Comparison of ENCODE assay signal across 8 cellular contexts in genomic region chr7:98892609-98893008, GRCh38. TPM values are rescaled to one million over a fixed set of nuclear protein-coding genes. Genes with fewer than 3 reads are reported as not detected.
"Had no signal": no experiment of that assay in that cellular context is flagged by ENCODE, and none has a peak within 500 bp of the region (broad histone marks: within the 10 kb centered on the region; RNA-seq: fewer than 3 reads in every experiment).

No MANE protein-coding gene starts in this region.

- H3K27ac Mint-ChIP-seq: HFFc6 had no signal

- DNase-seq: GM23248, GOT3, H7, H9, HCEC 1CT, HFFc6 had no signal

- H3K4me1 Mint-ChIP-seq: GM23338, H9 had no signal

- H3K27ac ChIP-seq: GM23248 had no signal

- H3K4me3 ChIP-seq: GM23248, GM23338, HAP-1 had no signal

- H3K9me3 Mint-ChIP-seq: GM23338, H9, HFFc6 had no signal

- H3K4me3 Mint-ChIP-seq: GM23338, H9, HFFc6 had no signal

RNA-seq across cellular contexts. Expression of gene TMEM130, which starts 22.8 kb away (rescaled TPM):
- total RNA-seq: GM23248 had no signal
